14 cellular contexts compared by ENCODE assay signal in the genomic region with DNA sequence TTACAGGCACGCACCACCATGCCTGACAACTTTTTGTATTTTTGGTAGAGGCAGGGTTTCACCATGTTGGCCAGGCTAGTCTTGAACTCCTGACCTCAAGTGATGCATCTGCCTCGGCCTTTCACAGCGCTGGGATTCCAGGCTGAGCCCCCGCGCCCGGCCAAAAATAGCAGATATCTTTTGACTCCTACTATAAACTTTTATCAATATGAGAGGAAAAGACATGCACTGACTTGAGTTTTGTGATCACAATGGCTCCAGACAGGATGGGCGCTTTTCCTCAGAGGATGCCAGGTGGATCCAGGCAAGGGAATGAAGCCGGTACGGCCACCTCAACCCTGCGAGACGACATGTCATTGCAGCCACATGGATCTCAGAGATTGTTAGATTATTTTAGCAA.
DNase-seq lines count a peak whose midpoint lies in the region; ATAC-seq, FAIRE-seq and TF ChIP-seq lines count a peak whose summit lies in the region.
"Had no signal": no experiment of that assay in that cellular context is flagged by ENCODE, and none has a peak within 500 bp of the region (broad histone marks: within the 10 kb centered on the region; RNA-seq: fewer than 3 reads in every experiment).

No MANE protein-coding gene starts in this region.

- no peaks in the 10 kb centered on the region for H3K4me1 ChIP-seq in Peyer's patch
- H3K4me1 ChIP-seq: HAP-1 had no signal

- CTCF ChIA-PET in activated CD4-positive, alpha-beta memory T cell treated with anti-CD3 and anti-CD28 coated beads, Interleukin-2, amount 10 ng/mL, durations not matched to agents 7 days and 5 days (lab: Charles Lee), result no interaction called here
- CTCF ChIA-PET in activated CD4-positive, alpha-beta memory T cell treated with anti-CD3 and anti-CD28 coated beads for 36 hours (lab: Charles Lee), result no interaction called here

- ATAC-seq in left lobe of liver (no peak), sciatic nerve (no peak)

- no peak overlapping the region for H3K27ac Mint-ChIP-seq in activated CD4-positive, alpha-beta memory T cell treated with anti-CD3 and anti-CD28 coated beads, Interleukin-2, amount 10 ng/mL, durations not matched to agents 7 days and 5 days
- H3K27ac Mint-ChIP-seq in activated CD4-positive, alpha-beta memory T cell treated with anti-CD3 and anti-CD28 coated beads for 36 hours, result no peak overlapping the region
- H3K27ac Mint-ChIP-seq in progenitor cell of endocrine pancreas, result no peak overlapping the region
- H3K27ac Mint-ChIP-seq: CD4-positive, CD25-positive, alpha-beta regulatory T cell had no signal

- peaks cover 2% of the 10 kb centered on the region for H3K4me1 Mint-ChIP-seq in activated CD4-positive, alpha-beta memory T cell treated with anti-CD3 and anti-CD28 coated beads, Interleukin-2, amount 10 ng/mL, durations not matched to agents 7 days and 5 days
- H3K4me1 Mint-ChIP-seq in activated CD4-positive, alpha-beta memory T cell treated with anti-CD3 and anti-CD28 coated beads for 36 hours (ENCODE audit: low read depth), result peaks cover 2% of the 10 kb centered on the region
- H3K4me1 Mint-ChIP-seq in progenitor cell of endocrine pancreas (ENCODE audit: low read depth), result peaks cover 15% of the 10 kb centered on the region

- POLR2A ChIA-PET in activated CD4-positive, alpha-beta memory T cell treated with anti-CD3 and anti-CD28 coated beads, Interleukin-2, amount 10 ng/mL, durations not matched to agents 7 days and 5 days (lab: Charles Lee), result no interaction called here
- POLR2A ChIA-PET in activated CD4-positive, alpha-beta memory T cell treated with anti-CD3 and anti-CD28 coated beads for 36 hours (lab: Charles Lee), result no interaction called here

- peaks cover 24% of the 10 kb centered on the region for H3K27me3 Mint-ChIP-seq in activated CD4-positive, alpha-beta memory T cell treated with anti-CD3 and anti-CD28 coated beads, Interleukin-2, amount 10 ng/mL, durations not matched to agents 7 days and 5 days
- no peaks in the 10 kb centered on the region for H3K27me3 Mint-ChIP-seq in activated CD4-positive, alpha-beta memory T cell treated with anti-CD3 and anti-CD28 coated beads for 36 hours
- H3K27me3 Mint-ChIP-seq in progenitor cell of endocrine pancreas, result peaks cover 65% of the 10 kb centered on the region

- no peaks in the 10 kb centered on the region for H3K36me3 ChIP-seq in Peyer's patch
- H3K36me3 ChIP-seq: BLaER1 treated with 17β-estradiol and CSF1 and Interleukin-3, amounts not matched to agents 10 nM and 100 nM; HAP-1 had no signal

- no peaks in the 10 kb centered on the region for H3K9me3 Mint-ChIP-seq in activated CD4-positive, alpha-beta memory T cell treated with anti-CD3 and anti-CD28 coated beads, Interleukin-2, amount 10 ng/mL, durations not matched to agents 7 days and 5 days
- H3K9me3 Mint-ChIP-seq in activated CD4-positive, alpha-beta memory T cell treated with anti-CD3 and anti-CD28 coated beads for 36 hours, result no peaks in the 10 kb centered on the region
- H3K9me3 Mint-ChIP-seq in progenitor cell of endocrine pancreas (ENCODE audit: low read depth), result no peaks in the 10 kb centered on the region

- no peaks in the 10 kb centered on the region for H3K9me3 ChIP-seq in Peyer's patch
- H3K9me3 ChIP-seq: BLaER1 treated with 17β-estradiol and CSF1 and Interleukin-3, amounts not matched to agents 10 nM and 100 nM; HAP-1 had no signal

- no peaks in the 10 kb centered on the region for H3K27me3 ChIP-seq in Peyer's patch
- H3K27me3 ChIP-seq: BLaER1 treated with 17β-estradiol and CSF1 and Interleukin-3, amounts not matched to agents 10 nM and 100 nM had no signal

- no peak for TF ChIP-seq CTCF in Peyer's patch (IDR thresholded peaks at IDR 0.05)
- no peak for TF ChIP-seq CTCF in progenitor cell of endocrine pancreas (IDR thresholded peaks at IDR 0.05; ENCODE audit: unreplicated experiment)

- FAIRE-seq in GM12892 (lab: Jason Lieb, UNC), result no peak
- FAIRE-seq: H1 had no signal

- TF ChIP-seq POLR2A in Peyer's patch (IDR thresholded peaks at IDR 0.05) (no peak), GM12892 (IDR thresholded peaks at IDR 0.05; ENCODE audit: low read depth, low read length) (no peak)

- intact Hi-C loops in activated CD4-positive, alpha-beta memory T cell treated with anti-CD3 and anti-CD28 coated beads for 36 hours (cut with micrococcal nuclease), result no loop called here
- intact Hi-C loops in sciatic nerve (cut with DNase I), result no loop called here

- peak; percentile 6 for DNase-seq in activated CD4-positive, alpha-beta memory T cell treated with anti-CD3 and anti-CD28 coated beads, Interleukin-2, amount 10 ng/mL, durations not matched to agents 7 days and 5 days
- no peak for DNase-seq in activated CD4-positive, alpha-beta memory T cell treated with anti-CD3 and anti-CD28 coated beads for 36 hours
- DNase-seq in Peyer's patch (peak in 2 of 3 donors; percentile 10 to 15), left lobe of liver (ENCODE audit: low spot score) (peak; percentile 35), sciatic nerve (ENCODE audit: low spot score) (peak; percentile 30), GM12892 (ENCODE audit: insufficient read length) (no peak), progenitor cell of endocrine pancreas (ENCODE audit: low spot score, unreplicated experiment) (no peak)
- DNase-seq: ACHN; CD4-positive, CD25-positive, alpha-beta regulatory T cell; DMS53; GF-D8 had no signal

- H3K4me3 ChIP-seq in Peyer's patch, result no peak overlapping the region
- H3K4me3 ChIP-seq: BLaER1 treated with 17β-estradiol and CSF1 and Interleukin-3, amounts not matched to agents 10 nM and 100 nM; HAP-1 had no signal

- no peak overlapping the region for H3K4me3 Mint-ChIP-seq in activated CD4-positive, alpha-beta memory T cell treated with anti-CD3 and anti-CD28 coated beads, Interleukin-2, amount 10 ng/mL, durations not matched to agents 7 days and 5 days
- H3K4me3 Mint-ChIP-seq in activated CD4-positive, alpha-beta memory T cell treated with anti-CD3 and anti-CD28 coated beads for 36 hours, result no peak overlapping the region
- H3K4me3 Mint-ChIP-seq in progenitor cell of endocrine pancreas (ENCODE audit: low read depth), result no peak overlapping the region
- H3K4me3 Mint-ChIP-seq: CD4-positive, CD25-positive, alpha-beta regulatory T cell had no signal

- H3K36me3 Mint-ChIP-seq in activated CD4-positive, alpha-beta memory T cell treated with anti-CD3 and anti-CD28 coated beads, Interleukin-2, amount 10 ng/mL, durations not matched to agents 7 days and 5 days (ENCODE audit: low read depth), result no peaks in the 10 kb centered on the region
- no peaks in the 10 kb centered on the region for H3K36me3 Mint-ChIP-seq in activated CD4-positive, alpha-beta memory T cell treated with anti-CD3 and anti-CD28 coated beads for 36 hours
- H3K36me3 Mint-ChIP-seq in progenitor cell of endocrine pancreas (ENCODE audit: insufficient read depth), result no peaks in the 10 kb centered on the region
- H3K36me3 Mint-ChIP-seq: CD4-positive, CD25-positive, alpha-beta regulatory T cell had no signal

- no peak overlapping the region for H3K27ac ChIP-seq in Peyer's patch
- H3K27ac ChIP-seq: BLaER1 treated with 17β-estradiol and CSF1 and Interleukin-3, amounts not matched to agents 10 nM and 100 nM had no signal

Comparison
In these comparisons a context has a peak if more than half of its experiments do, and no peak if none do; other contexts are left out.
1. DNase-seq: peak in activated CD4-positive, alpha-beta memory T cell treated with anti-CD3 and anti-CD28 coated beads, Interleukin-2, amount 10 ng/mL, durations not matched to agents 7 days and 5 days (single experiment), Peyer's patch (2 of 3), left lobe of liver (single experiment) and sciatic nerve (single experiment); none in activated CD4-positive, alpha-beta memory T cell treated with anti-CD3 and anti-CD28 coated beads for 36 hours (single experiment), GM12892 (single experiment) and progenitor cell of endocrine pancreas (single experiment).